1 cellular context compared by ENCODE assay signal in genomic region chr5:93593476-93594060, GRCh38.
TF ChIP-seq lines count a peak whose summit lies in the region.

No MANE protein-coding gene starts in this region.

TF ChIP-seq in IMR-90, 13 proteins besides CTCF, POLR2A, EP300 and RAD21:
- TF ChIP-seq USF2 (IDR thresholded peaks at IDR 0.05; ENCODE audit: low read depth, low read length) = no peak
